1 cellular context compared by ENCODE assay signal in the genomic region with DNA sequence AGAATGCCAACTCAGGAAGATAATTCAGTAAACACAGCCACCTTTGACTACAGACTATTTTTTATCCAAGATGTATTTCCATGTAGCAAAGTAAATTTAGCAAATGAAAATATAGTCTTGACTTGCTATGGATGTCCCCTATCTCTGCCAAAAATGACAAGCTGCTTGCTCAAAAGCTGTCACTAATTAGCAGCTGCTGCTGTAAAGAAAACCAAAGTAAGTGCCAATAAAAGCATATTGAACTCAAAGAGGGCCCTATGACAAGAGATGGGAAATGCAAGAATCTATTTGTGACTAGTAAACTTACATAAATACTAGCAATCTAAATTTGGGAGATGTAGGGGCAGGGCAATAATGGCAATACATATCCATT.
TF ChIP-seq lines count a peak whose summit lies in the region.

No MANE protein-coding gene starts in this region.

TF ChIP-seq in IMR-90, 13 proteins besides CTCF, POLR2A, EP300 and RAD21:
- TF ChIP-seq MAFK (IDR thresholded peaks at IDR 0.05; ENCODE audit: low read depth, low read length) = no peak
